Comparison of ENCODE assay signal across 1 cellular context in genomic region chr6:6884193-6884627, GRCh38.
TF ChIP-seq lines count a peak whose summit lies in the region.

No MANE protein-coding gene starts in this region.

TF ChIP-seq in HepG2, 621 proteins besides CTCF, POLR2A, EP300 and RAD21 (continued from another document):
- TF ChIP-seq ZUFSP (CRISPR knock-in tag; IDR thresholded peaks at IDR 0.05; ENCODE audit: borderline replicate concordance) (no peak), DR1 (CRISPR knock-in tag; IDR thresholded peaks at IDR 0.05) (no peak)
